15 cellular contexts compared by ENCODE assay signal in the genomic region with DNA sequence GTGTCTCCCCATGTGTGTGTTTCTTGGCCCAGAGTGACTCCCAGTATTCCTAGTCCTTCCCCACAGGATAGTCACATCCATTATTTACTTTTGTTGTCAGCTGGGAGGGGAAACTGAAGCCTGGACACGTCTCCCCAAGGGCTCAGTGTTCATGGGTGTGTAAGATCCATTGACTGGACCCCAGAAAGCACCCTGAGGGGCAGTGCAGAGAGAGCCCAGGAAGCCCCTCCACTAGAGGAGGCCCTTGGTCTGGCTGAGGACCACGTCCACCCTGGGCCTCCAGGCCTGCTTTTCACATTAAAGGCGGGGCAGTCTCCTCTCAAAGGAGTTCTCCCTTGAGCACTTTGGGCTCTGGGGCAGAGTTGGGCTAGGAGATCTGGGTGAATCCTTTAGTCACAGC. TPM values are rescaled to one million over a fixed set of nuclear protein-coding genes. Genes with fewer than 3 reads are reported as not detected.
DNase-seq lines count a peak whose midpoint lies in the region; ATAC-seq and TF ChIP-seq lines count a peak whose summit lies in the region.
"Had no signal": no experiment of that assay in that cellular context is flagged by ENCODE, and none has a peak within 500 bp of the region (broad histone marks: within the 10 kb centered on the region; RNA-seq: fewer than 3 reads in every experiment).

No MANE protein-coding gene starts in this region.

- peak; percentile 22 for DNase-seq in activated naive CD8-positive, alpha-beta T cell treated with anti-CD3 and anti-CD28 coated beads, Interleukin-2, amount 10 ng/mL, durations not matched to agents 7 days and 5 days
- no peak for DNase-seq in activated naive CD8-positive, alpha-beta T cell treated with anti-CD3 and anti-CD28 coated beads, Interleukin-2, amount 50 U/mL, for 24 hours
- no peak for DNase-seq in IMR-90
- no peak for DNase-seq in T-helper 17 cell
- DNase-seq in stimulated activated effector memory CD8-positive, alpha-beta T cell treated with anti-CD3 and anti-CD28 coated beads, Interleukin-12 subunit alpha, Interleukin-12 subunit beta, amount 100 ng/mL, for 72 hours (ENCODE audit: low spot score in 2 of 2): no peak
- no peak for DNase-seq in stimulated activated CD4-positive, alpha-beta T cell treated with anti-CD3 and anti-CD28 coated beads, Interleukin-2, amount 100 ng/mL, for 48 hours
- DNase-seq: HFFc6, NCI-H1092, NCI-H146, NCI-H2081, NCI-H748 treated with DMSO at 0.1 percent for 48 hours, PC-3, SW 1271 had no signal

- H3K36me3 ChIP-seq in IMR-90 (ENCODE audit: control insufficient read depth, insufficient read depth, low read length): peaks cover 22% of the 10 kb centered on the region

- no peak for TF ChIP-seq POLR2A in IMR-90 (IDR thresholded peaks at IDR 0.05; ENCODE audit: low read depth, low read length)

- WGBS in IMR-90 (ENCODE audit: extremely low coverage in 2 of 2, insufficient read length in 1 of 2), 2 experiments: no CpG with 5 or more reads among the region's 3 CpGs

- no peak overlapping the region for H4K91ac ChIP-seq in IMR-90 (ENCODE audit: insufficient read depth, low read depth, low read length)

- ATAC-seq in activated naive CD8-positive, alpha-beta T cell treated with anti-CD3 and anti-CD28 coated beads, Interleukin-2, amount 10 ng/mL, durations not matched to agents 7 days and 5 days (ENCODE audit: low read depth): no peak
- ATAC-seq in activated naive CD8-positive, alpha-beta T cell treated with anti-CD3 and anti-CD28 coated beads, Interleukin-2, amount 50 U/mL, for 24 hours: no peak
- no peak for ATAC-seq in IMR-90 (ENCODE audit: low read depth)
- ATAC-seq in T-helper 17 cell: no peak
- ATAC-seq in stimulated activated effector memory CD8-positive, alpha-beta T cell treated with anti-CD3 and anti-CD28 coated beads, Interleukin-12 subunit alpha, Interleukin-12 subunit beta, amount 100 ng/mL, for 72 hours: no peak
- ATAC-seq in HG03175 (IDR thresholded peaks at IDR 0.05; ENCODE audit: unreplicated experiment): no peak
- ATAC-seq: PC-3 had no signal

- H3K4me1 Mint-ChIP-seq in activated naive CD8-positive, alpha-beta T cell treated with anti-CD3 and anti-CD28 coated beads, Interleukin-2, amount 10 ng/mL, durations not matched to agents 7 days and 5 days: peaks cover 31% of the 10 kb centered on the region
- peaks cover 30% of the 10 kb centered on the region for H3K4me1 Mint-ChIP-seq in activated naive CD8-positive, alpha-beta T cell treated with anti-CD3 and anti-CD28 coated beads, Interleukin-2, amount 50 U/mL, for 24 hours
- peaks cover 34% of the 10 kb centered on the region for H3K4me1 Mint-ChIP-seq in T-helper 17 cell
- H3K4me1 Mint-ChIP-seq in stimulated activated effector memory CD8-positive, alpha-beta T cell treated with anti-CD3 and anti-CD28 coated beads, Interleukin-12 subunit alpha, Interleukin-12 subunit beta, amount 100 ng/mL, for 72 hours: peaks cover 40% of the 10 kb centered on the region

- no peak overlapping the region for H3K9ac ChIP-seq in IMR-90 (ENCODE audit: low read depth, low read length)

- TF ChIP-seq RAD21 in IMR-90 (IDR thresholded peaks at IDR 0.05; ENCODE audit: low read length): no peak

- H3K4ac ChIP-seq in IMR-90 (ENCODE audit: low read depth, low read length): no peak overlapping the region

- CTCF ChIA-PET in IMR-90 (lab: Yijun Ruan, JAX): no interaction called here

- no peak for TF ChIP-seq CTCF in IMR-90 (conservative IDR thresholded peaks at IDR 0.05; ENCODE audit: low read depth, low read length)

- H4K20me1 ChIP-seq in IMR-90 (ENCODE audit: insufficient read depth, low read length): peaks cover 4% of the 10 kb centered on the region

- no peak overlapping the region for H2BK20ac ChIP-seq in IMR-90 (ENCODE audit: low read depth, low read length)

- H3K36me3 Mint-ChIP-seq in activated naive CD8-positive, alpha-beta T cell treated with anti-CD3 and anti-CD28 coated beads, Interleukin-2, amount 10 ng/mL, durations not matched to agents 7 days and 5 days: peaks cover 8% of the 10 kb centered on the region
- peaks cover 19% of the 10 kb centered on the region for H3K36me3 Mint-ChIP-seq in activated naive CD8-positive, alpha-beta T cell treated with anti-CD3 and anti-CD28 coated beads, Interleukin-2, amount 50 U/mL, for 24 hours (ENCODE audit: low read depth)
- H3K36me3 Mint-ChIP-seq in T-helper 17 cell (ENCODE audit: low read depth): peaks cover 2% of the 10 kb centered on the region
- H3K36me3 Mint-ChIP-seq in stimulated activated effector memory CD8-positive, alpha-beta T cell treated with anti-CD3 and anti-CD28 coated beads, Interleukin-12 subunit alpha, Interleukin-12 subunit beta, amount 100 ng/mL, for 72 hours: peaks cover 47% of the 10 kb centered on the region

- no peak overlapping the region for H3K18ac ChIP-seq in IMR-90 (ENCODE audit: low read depth, low read length)

- no peak overlapping the region for H2AK9ac ChIP-seq in IMR-90 (replicated peaks; ENCODE audit: low read depth, low read length, poor library complexity)

- POLR2A ChIA-PET in activated naive CD8-positive, alpha-beta T cell treated with anti-CD3 and anti-CD28 coated beads, Interleukin-2, amount 10 ng/mL, durations not matched to agents 7 days and 5 days (lab: Charles Lee): interaction anchor here (0.8 kb wide), 1 partner anchor 21 kb away, joined by 3 read pairs; a partner anchor contains a TSS
- POLR2A ChIA-PET in IMR-90 (lab: Charles Lee; ENCODE audit: unreplicated experiment): no interaction called here

- BruUV-seq in IMR-90 (replicated peaks; lab: Mats Ljungman, UMichigan): TSS peak; percentile 22

- no peaks in the 10 kb centered on the region for H3K9me3 ChIP-seq in IMR-90 (ENCODE audit: control insufficient read depth, insufficient read depth, low read length)
- no peaks in the 10 kb centered on the region for H3K9me3 ChIP-seq in T-helper 17 cell (ENCODE audit: control insufficient read depth, low read length, poor library complexity, severe bottlenecking)

- H3K4me1 ChIP-seq in IMR-90 (ENCODE audit: control insufficient read depth, insufficient read depth, low read length): 0 out of 2 replicates have a peak, but pooled peaks cover 2% of the 10 kb centered on the region

- no peaks in the 10 kb centered on the region for H3K27me3 ChIP-seq in IMR-90 (ENCODE audit: control insufficient read depth, insufficient read depth, low read length)

- no peak overlapping the region for H2AFZ ChIP-seq in IMR-90 (replicated peaks; ENCODE audit: low read length, poor library complexity)

- peaks cover 0 to 3% of the 10 kb centered on the region in 2 experiments; a peak in 1 of 4 replicates for H3K79me1 ChIP-seq in IMR-90 (ENCODE audit: low read depth in 1 of 2, low read length in 2 of 2)

- no peak overlapping the region for H3K23ac ChIP-seq in IMR-90 (ENCODE audit: low read depth, low read length)

- no peak overlapping the region for H4K5ac ChIP-seq in IMR-90 (ENCODE audit: low read depth, low read length)

- intact Hi-C loops in IMR-90 (cut with micrococcal nuclease): no loop called here

- dilution Hi-C loops in IMR-90 (cut with HindIII; ENCODE audit: low sequenced_read_pairs, unreplicated experiment): no loop called here

- no peak overlapping the region for H2BK5ac ChIP-seq in IMR-90 (ENCODE audit: low read depth, low read length, poor library complexity, severe bottlenecking)

- no peaks in the 10 kb centered on the region for H3K9me3 Mint-ChIP-seq in activated naive CD8-positive, alpha-beta T cell treated with anti-CD3 and anti-CD28 coated beads, Interleukin-2, amount 10 ng/mL, durations not matched to agents 7 days and 5 days
- no peaks in the 10 kb centered on the region for H3K9me3 Mint-ChIP-seq in activated naive CD8-positive, alpha-beta T cell treated with anti-CD3 and anti-CD28 coated beads, Interleukin-2, amount 50 U/mL, for 24 hours
- H3K9me3 Mint-ChIP-seq in stimulated activated effector memory CD8-positive, alpha-beta T cell treated with anti-CD3 and anti-CD28 coated beads, Interleukin-12 subunit alpha, Interleukin-12 subunit beta, amount 100 ng/mL, for 72 hours: no peaks in the 10 kb centered on the region
- H3K9me3 Mint-ChIP-seq: HFFc6, IgD-negative memory B cell had no signal

- H3K27me3 Mint-ChIP-seq in activated naive CD8-positive, alpha-beta T cell treated with anti-CD3 and anti-CD28 coated beads, Interleukin-2, amount 10 ng/mL, durations not matched to agents 7 days and 5 days: peaks cover 4% of the 10 kb centered on the region
- no peaks in the 10 kb centered on the region for H3K27me3 Mint-ChIP-seq in activated naive CD8-positive, alpha-beta T cell treated with anti-CD3 and anti-CD28 coated beads, Interleukin-2, amount 50 U/mL, for 24 hours
- no peaks in the 10 kb centered on the region for H3K27me3 Mint-ChIP-seq in T-helper 17 cell
- H3K27me3 Mint-ChIP-seq: IgD-negative memory B cell had no signal

- no peak overlapping the region for H2BK15ac ChIP-seq in IMR-90 (ENCODE audit: low read depth, low read length)

- no peak overlapping the region for H3K4me2 ChIP-seq in IMR-90 (ENCODE audit: low read depth, low read length)

- H3K14ac ChIP-seq in IMR-90 (replicated peaks; ENCODE audit: low read depth, low read length): no peak overlapping the region

- no peak overlapping the region for H4K8ac ChIP-seq in IMR-90 (ENCODE audit: low read depth in 2 of 2, low read length in 2 of 2)

- no peak overlapping the region for H3K4me3 ChIP-seq in IMR-90 (ENCODE audit: insufficient read depth, low read depth, low read length)

- no peak overlapping the region for H3K4me3 Mint-ChIP-seq in activated naive CD8-positive, alpha-beta T cell treated with anti-CD3 and anti-CD28 coated beads, Interleukin-2, amount 10 ng/mL, durations not matched to agents 7 days and 5 days
- H3K4me3 Mint-ChIP-seq in activated naive CD8-positive, alpha-beta T cell treated with anti-CD3 and anti-CD28 coated beads, Interleukin-2, amount 50 U/mL, for 24 hours: no peak overlapping the region
- no peak overlapping the region for H3K4me3 Mint-ChIP-seq in T-helper 17 cell
- H3K4me3 Mint-ChIP-seq in stimulated activated effector memory CD8-positive, alpha-beta T cell treated with anti-CD3 and anti-CD28 coated beads, Interleukin-12 subunit alpha, Interleukin-12 subunit beta, amount 100 ng/mL, for 72 hours: no peak overlapping the region
- H3K4me3 Mint-ChIP-seq: HFFc6 had no signal

- H3K27ac ChIP-seq in IMR-90 (ENCODE audit: insufficient read depth, low read length): no peak overlapping the region

- H3K9me1 ChIP-seq in IMR-90 (ENCODE audit: insufficient read depth, low read length): peaks cover 7% of the 10 kb centered on the region

- in situ Hi-C loops in IMR-90 (cut with MboI; ENCODE audit: low sequenced_read_pairs): no loop called here

- no peak overlapping the region for H2AK5ac ChIP-seq in IMR-90 (ENCODE audit: low read depth, low read length)

- no peak overlapping the region for H3K56ac ChIP-seq in IMR-90 (ENCODE audit: extremely low read depth, insufficient read depth, low read length)

- no peak overlapping the region for H3K27ac Mint-ChIP-seq in activated naive CD8-positive, alpha-beta T cell treated with anti-CD3 and anti-CD28 coated beads, Interleukin-2, amount 10 ng/mL, durations not matched to agents 7 days and 5 days
- H3K27ac Mint-ChIP-seq in activated naive CD8-positive, alpha-beta T cell treated with anti-CD3 and anti-CD28 coated beads, Interleukin-2, amount 50 U/mL, for 24 hours: no peak overlapping the region
- peak overlapping the region; percentile 76 for H3K27ac Mint-ChIP-seq in T-helper 17 cell
- H3K27ac Mint-ChIP-seq in stimulated activated effector memory CD8-positive, alpha-beta T cell treated with anti-CD3 and anti-CD28 coated beads, Interleukin-12 subunit alpha, Interleukin-12 subunit beta, amount 100 ng/mL, for 72 hours: peak overlapping the region; percentile 29
- H3K27ac Mint-ChIP-seq: HFFc6 had no signal

- H2BK120ac ChIP-seq in IMR-90 (ENCODE audit: low read depth, low read length): no peak overlapping the region

RNA-seq across cellular contexts. Expression of a gene that starts 21.3 kb away (rescaled TPM):
- total RNA-seq in activated naive CD8-positive, alpha-beta T cell treated with anti-CD3 and anti-CD28 coated beads, Interleukin-2, amount 10 ng/mL, durations not matched to agents 7 days and 5 days: 10 to 100 TPM; 22.0 to 23.7 TPM
- total RNA-seq in IMR-90 (2012; rRNA removed) (2.3 and 2.8 TPM in 2 replicates), T-helper 17 cell (10 to 100 TPM; 29.0 to 31.4 TPM)
- 7.1 and 7.2 TPM in 2 replicates for polyA plus RNA-seq in IMR-90 (2012; rRNA removed)
- 3.2 and 4.3 TPM in 2 replicates for polyA plus RNA-seq in IMR-90 (2012; cell fraction: cytosol; rRNA removed)
- polyA plus RNA-seq in IMR-90 (2012; cell fraction: nucleus; rRNA removed; ENCODE audit: low replicate concordance): 60.8 and 75.2 TPM in 2 replicates

RNA-seq across cellular contexts. Expression of a gene that starts 43.9 kb away (rescaled TPM):
- total RNA-seq in activated naive CD8-positive, alpha-beta T cell treated with anti-CD3 and anti-CD28 coated beads, Interleukin-2, amount 10 ng/mL, durations not matched to agents 7 days and 5 days: 10 to 100 TPM; 14.6 to 15.5 TPM
- 3.8 and 4.2 TPM in 2 replicates for total RNA-seq in IMR-90 (2012; rRNA removed)
- polyA plus RNA-seq in IMR-90 (2012; rRNA removed): 4.8 and 5.1 TPM in 2 replicates
- 3.3 and 3.8 TPM in 2 replicates for polyA plus RNA-seq in IMR-90 (2012; cell fraction: cytosol; rRNA removed)
- 14.9 and 20.6 TPM in 2 replicates for polyA plus RNA-seq in IMR-90 (2012; cell fraction: nucleus; rRNA removed; ENCODE audit: low replicate concordance)
- 10 to 100 TPM; 12.1 to 15.3 TPM for total RNA-seq in T-helper 17 cell

Comparison
In these comparisons a context has a peak if more than half of its experiments do, and no peak if none do; other contexts are left out.
1. H3K27ac Mint-ChIP-seq: peak in T-helper 17 cell (single experiment) and stimulated activated effector memory CD8-positive, alpha-beta T cell treated with anti-CD3 and anti-CD28 coated beads, Interleukin-12 subunit alpha, Interleukin-12 subunit beta, amount 100 ng/mL, for 72 hours (single experiment); none in activated naive CD8-positive, alpha-beta T cell treated with anti-CD3 and anti-CD28 coated beads, Interleukin-2, amount 10 ng/mL, durations not matched to agents 7 days and 5 days (single experiment) and activated naive CD8-positive, alpha-beta T cell treated with anti-CD3 and anti-CD28 coated beads, Interleukin-2, amount 50 U/mL, for 24 hours (single experiment).